Comparison of ENCODE assay signal across 13 cellular contexts in the genomic region with DNA sequence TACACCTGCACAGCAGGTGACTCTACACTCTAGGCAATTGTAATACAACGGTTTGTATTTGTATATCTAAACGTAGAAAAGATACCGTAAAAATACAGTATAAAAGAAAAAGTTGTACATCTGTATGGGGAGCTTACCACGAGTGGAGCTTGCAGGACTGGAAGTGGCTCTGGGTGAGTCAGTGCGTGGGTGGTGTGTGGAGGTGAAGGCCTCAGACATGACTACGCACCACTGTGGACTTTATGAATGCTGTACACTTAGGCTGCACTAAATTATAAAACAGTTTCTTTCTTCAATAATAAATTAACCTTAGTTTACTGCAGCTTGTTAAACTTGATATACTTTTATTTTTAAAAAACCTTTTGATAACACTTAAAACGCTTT.
DNase-seq lines count a peak whose midpoint lies in the region; ATAC-seq and TF ChIP-seq lines count a peak whose summit lies in the region.
"Had no signal": no experiment of that assay in that cellular context is flagged by ENCODE, and none has a peak within 500 bp of the region (broad histone marks: within the 10 kb centered on the region; RNA-seq: fewer than 3 reads in every experiment).

No MANE protein-coding gene starts in this region.

- H3K36me3 Mint-ChIP-seq in chondrocyte (ENCODE audit: low read depth) (no peaks in the 10 kb centered on the region), natural killer cell (no peaks in the 10 kb centered on the region)

- H3K27ac ChIP-seq in BLaER1, result no peak overlapping the region
- no peak overlapping the region for H3K27ac ChIP-seq in left lung
- H3K27ac ChIP-seq: heart left ventricle, KMS-11 had no signal

- H3K27me3 ChIP-seq in BLaER1, result no peaks in the 10 kb centered on the region
- no peaks in the 10 kb centered on the region for H3K27me3 ChIP-seq in left lung
- H3K27me3 ChIP-seq: heart left ventricle had no signal

- H3K4me3 ChIP-seq in BLaER1 (0 out of 2 replicates have a peak overlapping the region, but pooled peaks have one; percentile 5), left lung (no peak overlapping the region)
- H3K4me3 ChIP-seq: heart left ventricle had no signal

- H3K9me3 Mint-ChIP-seq in chondrocyte (ENCODE audit: low read depth) (no peaks in the 10 kb centered on the region), natural killer cell (peaks cover 6% of the 10 kb centered on the region in 2 donors)
- H3K9me3 Mint-ChIP-seq: T-helper 1 cell treated with Interleukin-12 subunit alpha and Interleukin-12 subunit beta and Interleukin-4 antibody, amounts not matched to agents 30 μg/mL and 1 μg/mL, for 36 hours had no signal

- H3K27ac Mint-ChIP-seq in chondrocyte (ENCODE audit: unreplicated experiment) (peak overlapping the region; percentile 37), natural killer cell (no peak overlapping the region)
- H3K27ac Mint-ChIP-seq: T-helper 1 cell treated with Interleukin-12 subunit alpha and Interleukin-12 subunit beta and Interleukin-4 antibody, amounts not matched to agents 30 μg/mL and 1 μg/mL, for 36 hours had no signal

- H3K4me2 ChIP-seq in BLaER1, result peak overlapping the region; percentile 48
- H3K4me2 ChIP-seq: KMS-11 had no signal

- H3K36me3 ChIP-seq in BLaER1 (peaks cover 6% of the 10 kb centered on the region; the same call in 1 of the 2 replicates), left lung (no peaks in the 10 kb centered on the region)
- H3K36me3 ChIP-seq: heart left ventricle had no signal

- H3K4me1 ChIP-seq in BLaER1, result peaks cover 45% of the 10 kb centered on the region
- no peaks in the 10 kb centered on the region for H3K4me1 ChIP-seq in left lung
- H3K4me1 ChIP-seq: heart left ventricle had no signal

- peak; percentile 73 for DNase-seq in LHCN-M2 (ENCODE audit: low read depth)
- DNase-seq in chondrocyte (ENCODE audit: low spot score), result no peak
- peak in 1 of 2 donors; percentile 38 for DNase-seq in left lung
- DNase-seq in natural killer cell, result no peak
- DNase-seq in NCI-H1048 (lab: John Stamatoyannopoulos, UW), result no peak
- no peak for DNase-seq in DMS 273 (lab: John Stamatoyannopoulos, UW; ENCODE audit: unreplicated experiment)
- DNase-seq: activated naive CD4-positive, alpha-beta T cell treated with anti-CD3 and anti-CD28 coated beads, Interleukin-2, amount 50 U/mL, for 16 hours; retina had no signal

- H3K4me3 Mint-ChIP-seq in chondrocyte (ENCODE audit: unreplicated experiment) (no peak overlapping the region), natural killer cell (no peak overlapping the region)
- H3K4me3 Mint-ChIP-seq: T-helper 1 cell treated with Interleukin-12 subunit alpha and Interleukin-12 subunit beta and Interleukin-4 antibody, amounts not matched to agents 30 μg/mL and 1 μg/mL, for 36 hours had no signal

- TF ChIP-seq CTCF in chondrocyte (IDR thresholded peaks at IDR 0.05) (no peak), left lung (IDR thresholded peaks at IDR 0.05) (no peak), natural killer cell (IDR thresholded peaks at IDR 0.05) (no peak)

- H3K4me1 Mint-ChIP-seq in chondrocyte (ENCODE audit: low read depth) (peaks cover 20% of the 10 kb centered on the region), natural killer cell (no peaks in the 10 kb centered on the region)

- no peak overlapping the region for H3K9ac ChIP-seq in BLaER1
- H3K9ac ChIP-seq: KMS-11 had no signal

- ATAC-seq in left lung, result peak; percentile 75
- no peak for ATAC-seq in natural killer cell
- ATAC-seq in HG03280 (IDR thresholded peaks at IDR 0.05; ENCODE audit: unreplicated experiment), result no peak
- ATAC-seq: heart left ventricle had no signal

- no peaks in the 10 kb centered on the region for H4K20me1 ChIP-seq in BLaER1

- peaks cover 40% of the 10 kb centered on the region for H3K9me3 ChIP-seq in BLaER1
- no peaks in the 10 kb centered on the region for H3K9me3 ChIP-seq in left lung
- H3K9me3 ChIP-seq: heart left ventricle had no signal

- intact Hi-C loops in left lung (cut with DNase I), result no loop called here
- intact Hi-C loops in natural killer cell (cut with micrococcal nuclease), result no loop called here

- H3K27me3 Mint-ChIP-seq in chondrocyte (ENCODE audit: low read depth) (no peaks in the 10 kb centered on the region), natural killer cell (ENCODE audit: low read depth in 2 of 2) (no peaks in the 10 kb centered on the region)
